Comparison of ENCODE assay signal across 8 cellular contexts in the genomic region with DNA sequence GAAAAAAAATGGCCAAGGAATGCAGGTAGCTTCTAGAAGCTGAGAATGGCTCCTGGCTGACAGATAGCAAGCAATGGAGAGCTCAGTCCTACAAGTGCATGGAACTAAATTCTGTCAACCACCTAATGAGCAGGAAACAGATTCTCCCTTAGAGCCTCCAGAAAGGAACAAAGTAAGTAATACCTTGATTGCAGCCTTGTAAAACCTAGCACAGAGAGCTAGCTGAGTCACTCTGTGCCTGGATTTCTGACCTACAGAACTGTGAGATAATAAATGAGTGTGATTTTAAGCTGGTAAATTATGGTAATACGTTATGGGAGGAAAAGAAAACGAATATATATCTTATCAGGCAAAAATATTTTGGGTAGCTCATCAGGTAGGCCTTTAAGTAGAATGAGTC.
"Had no signal": no experiment of that assay in that cellular context is flagged by ENCODE, and none has a peak within 500 bp of the region (broad histone marks: within the 10 kb centered on the region; RNA-seq: fewer than 3 reads in every experiment).

No MANE protein-coding gene starts in this region.

- FAIRE-seq: H1, H54, HTR-8/SVneo had no signal

- H2AFZ ChIP-seq: GM23338 had no signal

- H3K4me2 ChIP-seq: GM23338 had no signal

- DNase-seq: H9, HCEC 1CT, IMR-90, KBM-7 had no signal

- H3K4me3 ChIP-seq: GM23338 had no signal

- ATAC-seq: GM23338 had no signal
